1 cellular context compared by ENCODE assay signal in genomic region chr15:80898040-80898439, GRCh38.
TF ChIP-seq lines count a peak whose summit lies in the region.

No MANE protein-coding gene starts in this region.

TF ChIP-seq in K562, 482 proteins besides CTCF, POLR2A, EP300 and RAD21 (continued from another document):
- TF ChIP-seq TSHZ1 (CRISPR knock-in tag; IDR thresholded peaks at IDR 0.05): no peak
- TF ChIP-seq STAT6 (CRISPR knock-in tag; IDR thresholded peaks at IDR 0.05): no peak
- no peak for TF ChIP-seq ZNF780A (CRISPR knock-in tag; IDR thresholded peaks at IDR 0.05)
- TF ChIP-seq ATF7 (IDR thresholded peaks at IDR 0.05): peak; percentile 84
